Comparison of ENCODE assay signal across 9 cellular contexts in the genomic region with DNA sequence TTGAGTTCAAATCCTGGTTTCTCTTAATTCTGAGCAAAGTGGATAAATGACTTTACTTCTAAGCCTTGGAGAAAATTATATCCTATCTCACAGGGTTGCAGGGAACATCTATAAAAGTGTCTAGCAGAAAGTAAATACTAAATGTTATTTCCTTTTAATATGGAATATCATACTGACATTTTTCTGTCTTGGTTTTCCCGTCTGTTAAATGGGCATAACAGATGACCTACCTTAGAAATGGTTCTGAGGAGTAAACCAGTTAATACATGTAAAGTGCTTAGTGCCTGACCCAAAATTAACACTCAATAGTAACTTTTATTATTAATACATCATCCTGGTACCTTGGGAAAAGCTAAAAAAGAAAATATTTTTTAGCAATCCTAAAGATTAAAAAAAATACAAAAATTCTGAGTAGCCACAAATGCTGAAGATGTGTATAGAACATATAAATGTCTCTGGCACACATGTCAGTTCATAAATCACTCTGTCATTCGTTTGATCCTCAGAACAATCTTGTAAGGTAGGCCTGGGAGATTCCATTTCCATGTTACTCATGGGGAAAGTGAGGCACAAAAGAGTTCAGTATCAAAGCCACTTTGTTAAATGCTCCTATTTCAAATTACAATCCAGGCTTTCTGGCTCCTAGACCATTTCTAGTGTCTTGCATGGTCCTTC. TPM values are rescaled to one million over a fixed set of nuclear protein-coding genes. Genes with fewer than 3 reads are reported as not detected.
DNase-seq lines count a peak whose midpoint lies in the region; ATAC-seq, FAIRE-seq and TF ChIP-seq lines count a peak whose summit lies in the region.
"Had no signal": no experiment of that assay in that cellular context is flagged by ENCODE, and none has a peak within 500 bp of the region (broad histone marks: within the 10 kb centered on the region; RNA-seq: fewer than 3 reads in every experiment).

No MANE protein-coding gene starts in this region.

- H3K27me3 ChIP-seq in HAP-1 (ENCODE audit: low read depth): no peaks in the 10 kb centered on the region

- CTCF ChIA-PET in A549 (lab: Yijun Ruan, JAX): no interaction called here

- no peak for TF ChIP-seq EP300 in A549 (IDR thresholded peaks at IDR 0.05)

- no peak for FAIRE-seq in A549 (lab: Jason Lieb, UNC)

- in situ Hi-C loops in HAP-1 (cut with MboI; ENCODE audit: low sequenced_read_pairs): no loop called here

- no peak for TF ChIP-seq CTCF in A549 (IDR thresholded peaks at IDR 0.05)

- H3K4me3 ChIP-seq in A549 (peak overlapping the region; percentile 91; the same call in 2 of the 3 replicates), HAP-1 (peak overlapping the region; percentile 70)

- peaks cover 19% of the 10 kb centered on the region for H3K36me3 ChIP-seq in HAP-1 (replicated peaks)

- H3K4me1 ChIP-seq in A549: peaks cover 15% of the 10 kb centered on the region
- H3K4me1 ChIP-seq in HAP-1: peaks cover 5% of the 10 kb centered on the region

- no peak overlapping the region for H3K27ac Mint-ChIP-seq in activated naive CD8-positive, alpha-beta T cell treated with anti-CD3 and anti-CD28 coated beads, Interleukin-2, amount 50 U/mL, for 24 hours
- H3K27ac Mint-ChIP-seq in memory B cell: no peak overlapping the region

- peaks cover 29% of the 10 kb centered on the region for H3K4me1 Mint-ChIP-seq in activated naive CD8-positive, alpha-beta T cell treated with anti-CD3 and anti-CD28 coated beads, Interleukin-2, amount 50 U/mL, for 24 hours
- H3K4me1 Mint-ChIP-seq in memory B cell: peaks cover 23% of the 10 kb centered on the region

- H3K4me3 Mint-ChIP-seq in activated naive CD8-positive, alpha-beta T cell treated with anti-CD3 and anti-CD28 coated beads, Interleukin-2, amount 50 U/mL, for 24 hours: peak overlapping the region; percentile 100
- peak overlapping the region; percentile 100 for H3K4me3 Mint-ChIP-seq in memory B cell

- H3K27me3 Mint-ChIP-seq in activated naive CD8-positive, alpha-beta T cell treated with anti-CD3 and anti-CD28 coated beads, Interleukin-2, amount 50 U/mL, for 24 hours: no peaks in the 10 kb centered on the region
- no peaks in the 10 kb centered on the region for H3K27me3 Mint-ChIP-seq in memory B cell

- H3K36me3 Mint-ChIP-seq in activated naive CD8-positive, alpha-beta T cell treated with anti-CD3 and anti-CD28 coated beads, Interleukin-2, amount 50 U/mL, for 24 hours (ENCODE audit: low read depth): peaks cover 33% of the 10 kb centered on the region
- peaks cover 22% of the 10 kb centered on the region for H3K36me3 Mint-ChIP-seq in memory B cell

- POLR2A ChIA-PET in A549 (lab: Yijun Ruan, JAX): no interaction called here

- H3K4me2 ChIP-seq in A549: peak overlapping the region; percentile 84

- H3K9me3 Mint-ChIP-seq in activated naive CD8-positive, alpha-beta T cell treated with anti-CD3 and anti-CD28 coated beads, Interleukin-2, amount 50 U/mL, for 24 hours: no peaks in the 10 kb centered on the region
- no peaks in the 10 kb centered on the region for H3K9me3 Mint-ChIP-seq in memory B cell

- WGBS in A549 (ENCODE audit: missing lambda C conversion rate): 66% methylated on average over 2 of the region's 2 CpGs

- H3K9me3 ChIP-seq in A549 (no peaks in the 10 kb centered on the region), HAP-1 (no peaks in the 10 kb centered on the region)

- no peak for TF ChIP-seq POLR2A in A549 (IDR thresholded peaks at IDR 0.05; ENCODE audit: low read length)

- no peak for DNase-seq in A549 (ENCODE audit: low read depth in 1 of 2, low spot score in 1 of 2)
- no peak for DNase-seq in HAP-1 (ENCODE audit: low spot score in 2 of 2)
- DNase-seq in activated naive CD8-positive, alpha-beta T cell treated with anti-CD3 and anti-CD28 coated beads, Interleukin-2, amount 50 U/mL, for 24 hours: no peak
- no peak for DNase-seq in memory B cell (ENCODE audit: low spot score in 2 of 2)
- DNase-seq in NCI-H2107 (lab: John Stamatoyannopoulos, UW): no peak
- no peak for DNase-seq in cortex of kidney (lab: John Stamatoyannopoulos, UW)
- DNase-seq: DMS53 had no signal

- no peak overlapping the region for H3K27ac ChIP-seq in A549

- ATAC-seq in A549: no peak
- no peak for ATAC-seq in activated naive CD8-positive, alpha-beta T cell treated with anti-CD3 and anti-CD28 coated beads, Interleukin-2, amount 50 U/mL, for 24 hours
- ATAC-seq in memory B cell (ENCODE audit: low read depth): no peak
- no peak for ATAC-seq in GM18873 (IDR thresholded peaks at IDR 0.05; ENCODE audit: low FRiP score, unreplicated experiment)
- ATAC-seq in HG03045 (IDR thresholded peaks at IDR 0.05; ENCODE audit: unreplicated experiment): no peak

- TF ChIP-seq RAD21 in A549 (conservative IDR thresholded peaks at IDR 0.05 in 1 of 2, IDR thresholded peaks at IDR 0.05 in 1 of 2): no peak

TF ChIP-seq in A549, 52 proteins besides CTCF, POLR2A, EP300 and RAD21:
- TF ChIP-seq ZSCAN20 (CRISPR knock-in tag; IDR thresholded peaks at IDR 0.05): no peak
- TF ChIP-seq HDAC2 (IDR thresholded peaks at IDR 0.05): peak; percentile 51; the same call in 1 of the 2 replicates
- TF ChIP-seq KDM1A (IDR thresholded peaks at IDR 0.05; ENCODE audit: low read depth): 0 out of 2 replicates have a peak, but pooled peaks have one; percentile 30

RNA-seq across cellular contexts. Expression of a gene that starts 1.3 kb away (rescaled TPM):
- 35.8 and 38.0 TPM in 2 replicates for polyA plus RNA-seq in A549 (2011; rRNA removed)
- 10.8 and 12.0 TPM in 2 replicates for polyA plus RNA-seq in A549 (2012; cell fraction: cytosol; rRNA removed)
- polyA plus RNA-seq in A549 (2012; cell fraction: nucleus; rRNA removed): 8.8 and 12.4 TPM in 2 replicates
- polyA plus RNA-seq in A549 (2017; fragmentation: RNase III; extraction: RNeasy Plus Mini Kit Qiagen cat#74134 plus additional on column Dnase treatment): 14.9 to 15.3 TPM (median 14.9 TPM) in 3 replicates
- polyA minus RNA-seq in A549 (2011; rRNA and poly(A)+ RNA removed): 23.9 and 31.2 TPM in 2 replicates

RNA-seq across cellular contexts. Expression of a gene that starts 1.8 kb away (rescaled TPM):
- polyA plus RNA-seq in A549 (2011; rRNA removed): 289 and 299 TPM in 2 replicates
- polyA plus RNA-seq in A549 (2012; cell fraction: cytosol; rRNA removed): 371 and 423 TPM in 2 replicates
- 148 and 217 TPM in 2 replicates for polyA plus RNA-seq in A549 (2012; cell fraction: nucleus; rRNA removed)
- polyA plus RNA-seq in A549 (2017; fragmentation: RNase III; extraction: RNeasy Plus Mini Kit Qiagen cat#74134 plus additional on column Dnase treatment): 307 to 334 TPM (median 308 TPM) in 3 replicates
- 166 and 203 TPM in 2 replicates for polyA minus RNA-seq in A549 (2011; rRNA and poly(A)+ RNA removed)

RNA-seq across cellular contexts. Expression of a gene that starts 32.8 kb away (rescaled TPM):
- polyA plus RNA-seq in A549 (2011; rRNA removed) (0.34 and 0.45 TPM in 2 replicates), A549 (2017; fragmentation: RNase III; extraction: RNeasy Plus Mini Kit Qiagen cat#74134 plus additional on column Dnase treatment) (0.16 to 0.22 TPM (median 0.18 TPM) in 3 replicates)
- polyA plus RNA-seq in A549 (2012; cell fraction: cytosol; rRNA removed): 0.08 and 0.09 TPM in 2 replicates
- 0.14 and 0.23 TPM in 2 replicates for polyA plus RNA-seq in A549 (2012; cell fraction: nucleus; rRNA removed)
- polyA minus RNA-seq in A549 (2011; rRNA and poly(A)+ RNA removed): 0.34 and 0.70 TPM in 2 replicates

RNA-seq across cellular contexts. Expression of a gene that starts 42.5 kb away (rescaled TPM):
- polyA plus RNA-seq in A549 (2011; rRNA removed): 0.10 and 0.11 TPM in 2 replicates
- 0.11 and 0.21 TPM in 2 replicates for polyA plus RNA-seq in A549 (2012; cell fraction: cytosol; rRNA removed)
- polyA plus RNA-seq in A549 (2012; cell fraction: nucleus; rRNA removed): 0.40 and 0.43 TPM in 2 replicates
- 0.21 to 0.31 TPM (median 0.22 TPM) in 3 replicates for polyA plus RNA-seq in A549 (2017; fragmentation: RNase III; extraction: RNeasy Plus Mini Kit Qiagen cat#74134 plus additional on column Dnase treatment)
- polyA minus RNA-seq in A549 (2011; rRNA and poly(A)+ RNA removed): 0.50 TPM in 1 of 2 replicates, not detected in the other
